In genomic region chr10:18312385-18313145, GRCh38 we compare ENCODE assay signal across 9 cellular contexts.
DNase-seq lines count a peak whose midpoint lies in the region; ATAC-seq and TF ChIP-seq lines count a peak whose summit lies in the region.
"Had no signal": no experiment of that assay in that cellular context is flagged by ENCODE, and none has a peak within 500 bp of the region (broad histone marks: within the 10 kb centered on the region; RNA-seq: fewer than 3 reads in every experiment).

No MANE protein-coding gene starts in this region.

- intact Hi-C loops in Right ventricle myocardium inferior (cut with DNase I) (loop anchor here (2.0 to 5.0 kb wide), 3 partner anchors 28 to 465 kb away; no protein-coding TSS in a partner anchor), cardiac septum (cut with DNase I) (loop anchor here (5.0 kb wide), 3 partner anchors 95 to 465 kb away; no protein-coding TSS in a partner anchor), transverse colon (cut with DNase I; ENCODE audit: low total_unique reads) (no loop called here), posterior cingulate gyrus (cut with DNase I) (no loop called here)

- no peak overlapping the region for H3K4me3 ChIP-seq in transverse colon

- H3K4me1 ChIP-seq in transverse colon = no peaks in the 10 kb centered on the region

- in situ Hi-C loops in transverse colon (cut with MboI; ENCODE audit: low pct_ligation_motif_present in 1 of 4, low pct_unique_long_range_greater_than_20kb in 1 of 4, low sequenced_read_pairs in 3 of 4) = no loop called here

- no peak for TF ChIP-seq POLR2A in transverse colon (IDR thresholded peaks at IDR 0.05)

- H3K27ac ChIP-seq in transverse colon = peak overlapping the region in 2 of 4 donors; percentile 21 to 27

- H3K27me3 ChIP-seq in transverse colon = no peaks in the 10 kb centered on the region
- H3K27me3 ChIP-seq: tibial nerve had no signal

- no peaks in the 10 kb centered on the region for H3K9me3 ChIP-seq in transverse colon
- H3K9me3 ChIP-seq: tibial nerve had no signal

- peak; percentile 70 for ATAC-seq in Right ventricle myocardium inferior
- peak; percentile 92 for ATAC-seq in HG02981 (IDR thresholded peaks at IDR 0.05; ENCODE audit: unreplicated experiment)

- DNase-seq in Right ventricle myocardium inferior (ENCODE audit: missing footprints) (no peak), cardiac septum (ENCODE audit: low spot score) (no peak), NCI-H69 (lab: John Stamatoyannopoulos, UW) (peak; percentile 0), dedifferentiated amniotic fluid mesenchymal stem cell (ENCODE audit: extremely low spot score) (peak; percentile 52), medulla oblongata (ENCODE audit: extremely low spot score) (peak; percentile 50), transverse colon (no peak), posterior cingulate gyrus (no peak)

- H3K36me3 ChIP-seq in transverse colon = no peaks in the 10 kb centered on the region
- H3K36me3 ChIP-seq: tibial nerve had no signal

- no peak for TF ChIP-seq EP300 in transverse colon (IDR thresholded peaks at IDR 0.05; ENCODE audit: low read depth)

- TF ChIP-seq CTCF in transverse colon (IDR thresholded peaks at IDR 0.05) = peak in 2 of 5 experiments; percentile 8 to 9

- 41 to 51% methylated on average over 7 of the region's 7 CpGs for WGBS in transverse colon (ENCODE audit: low coverage in 1 of 2), 2 donors

Comparison
In these comparisons a context has a peak if more than half of its experiments do, and no peak if none do; other contexts are left out.
1. DNase-seq: peak in NCI-H69 (single experiment), dedifferentiated amniotic fluid mesenchymal stem cell (single experiment) and medulla oblongata (single experiment); none in Right ventricle myocardium inferior (single experiment), cardiac septum (single experiment), transverse colon (single experiment) and posterior cingulate gyrus (0 of 10).
2. intact Hi-C loops: an anchor here in Right ventricle myocardium inferior (2.0 to 5.0 kb wide) and cardiac septum (5.0 kb wide); none called in transverse colon and posterior cingulate gyrus.